Comparison of ENCODE assay signal across 15 cellular contexts in the genomic region with DNA sequence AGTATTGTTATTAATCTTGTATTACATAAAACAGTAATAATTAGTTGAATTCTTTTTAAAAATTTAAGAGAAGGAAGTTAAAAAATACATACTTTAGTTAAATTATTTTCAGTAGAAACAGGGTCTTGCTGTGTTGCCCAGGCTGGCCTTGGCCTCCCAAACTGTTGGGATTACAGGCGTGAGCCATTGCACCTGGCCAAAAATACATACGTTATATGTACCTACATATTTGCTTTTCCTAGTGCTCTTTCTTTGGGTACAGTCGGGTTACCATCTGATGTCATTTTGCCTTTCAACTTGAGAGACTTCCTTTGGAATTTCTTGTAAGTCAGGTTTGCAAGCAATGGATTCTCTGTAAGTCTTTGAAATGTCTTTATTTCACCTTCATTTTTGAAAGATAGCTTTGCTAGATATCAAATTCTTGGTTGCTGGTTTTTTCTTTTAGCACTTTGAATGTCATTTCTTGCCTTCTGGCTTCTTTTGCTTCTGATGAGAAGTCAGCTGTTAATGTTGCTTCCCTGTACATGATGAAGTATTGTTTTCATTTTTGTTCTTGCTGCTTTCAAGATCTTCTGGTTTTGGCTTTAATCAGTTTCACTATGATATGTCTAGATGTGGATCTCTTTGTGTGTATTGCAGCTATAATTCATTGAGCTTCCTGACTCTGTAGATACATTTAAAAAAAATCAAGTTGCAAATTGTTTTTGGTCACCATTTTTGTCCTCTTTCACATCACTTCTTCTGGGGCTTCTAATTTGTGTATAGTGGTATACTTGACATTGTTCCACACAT.
DNase-seq lines count a peak whose midpoint lies in the region; ATAC-seq and TF ChIP-seq lines count a peak whose summit lies in the region.
"Had no signal": no experiment of that assay in that cellular context is flagged by ENCODE, and none has a peak within 500 bp of the region (broad histone marks: within the 10 kb centered on the region; RNA-seq: fewer than 3 reads in every experiment).

No MANE protein-coding gene starts in this region.

- peak; percentile 80 for ATAC-seq in GM18867 (IDR thresholded peaks at IDR 0.05; ENCODE audit: unreplicated experiment)
- peak; percentile 54 for ATAC-seq in HG02642 (IDR thresholded peaks at IDR 0.05; ENCODE audit: poor library complexity, unreplicated experiment)
- no peak for ATAC-seq in HG03139 (IDR thresholded peaks at IDR 0.05; ENCODE audit: unreplicated experiment)

- no peaks in the 10 kb centered on the region for H3K27me3 ChIP-seq in KMS-11 (ENCODE audit: insufficient read depth, low read depth)
- no peaks in the 10 kb centered on the region for H3K27me3 ChIP-seq in hepatocyte
- no peaks in the 10 kb centered on the region for H3K27me3 ChIP-seq in left ventricle myocardium inferior (ENCODE audit: low read depth)
- H3K27me3 ChIP-seq: BLaER1 treated with 17β-estradiol and CSF1 and Interleukin-3, amounts not matched to agents 10 nM and 100 nM had no signal

- no peak overlapping the region for H2AFZ ChIP-seq in KMS-11 (ENCODE audit: low read depth)
- no peak overlapping the region for H2AFZ ChIP-seq in hepatocyte

- H3K4me1 ChIP-seq in KMS-11 (ENCODE audit: low read depth, poor library complexity, severe bottlenecking) (peaks cover 23% of the 10 kb centered on the region), hepatocyte (ENCODE audit: insufficient read depth) (no peaks in the 10 kb centered on the region), left ventricle myocardium inferior (peaks cover 10% of the 10 kb centered on the region)

- peaks cover 69% of the 10 kb centered on the region for H3K79me2 ChIP-seq in KMS-11 (ENCODE audit: insufficient read depth, low read depth)
- H3K79me2 ChIP-seq in hepatocyte, result peaks cover 73% of the 10 kb centered on the region

- no peak for TF ChIP-seq CTCF in GM12864 (IDR thresholded peaks at IDR 0.05; ENCODE audit: low read depth, low read length, missing control alignments)
- TF ChIP-seq CTCF in KMS-11 (conservative IDR thresholded peaks at IDR 0.05; ENCODE audit: low read depth, low read length), result no peak
- no peak for TF ChIP-seq CTCF in hepatocyte (IDR thresholded peaks at IDR 0.05; ENCODE audit: poor library complexity)
- TF ChIP-seq CTCF in left ventricle myocardium inferior (IDR thresholded peaks at IDR 0.05; ENCODE audit: borderline replicate concordance), result no peak

- H3K9ac ChIP-seq in KMS-11, result no peak overlapping the region
- H3K9ac ChIP-seq: BLaER1 treated with 17β-estradiol and CSF1 and Interleukin-3, amounts not matched to agents 10 nM and 100 nM had no signal

- H3K4me2 ChIP-seq in KMS-11 (peak overlapping the region; percentile 61), hepatocyte (no peak overlapping the region)
- H3K4me2 ChIP-seq: BLaER1 treated with 17β-estradiol and CSF1 and Interleukin-3, amounts not matched to agents 10 nM and 100 nM had no signal

- 87% methylated on average over 3 of the region's 3 CpGs for WGBS in hepatocyte (ENCODE audit: low lambda C conversion rate, missing lambda C conversion rate)

- H4K20me1 ChIP-seq in KMS-11 (ENCODE audit: insufficient read depth), result peaks cover 4% of the 10 kb centered on the region; the same call in 1 of the 2 replicates
- H4K20me1 ChIP-seq in hepatocyte (ENCODE audit: insufficient read depth, poor library complexity, severe bottlenecking), result no peaks in the 10 kb centered on the region

- DNase-seq in GM12864 (ENCODE audit: low read depth), result peak; percentile 40
- DNase-seq in NCI-H146 (lab: John Stamatoyannopoulos, UW), result no peak
- no peak for DNase-seq in hepatocyte (ENCODE audit: low spot score)
- no peak for DNase-seq in left ventricle myocardium inferior
- DNase-seq: effector memory CD4-positive, alpha-beta T cell; GF-D8; H9; head of caudate nucleus; KBM-7; NCI-H345 had no signal

- H3K27ac ChIP-seq in KMS-11, result peak overlapping the region; percentile 47
- H3K27ac ChIP-seq in hepatocyte, result no peak overlapping the region
- H3K27ac ChIP-seq in left ventricle myocardium inferior (replicated peaks), result no peak overlapping the region
- H3K27ac ChIP-seq: BLaER1 treated with 17β-estradiol and CSF1 and Interleukin-3, amounts not matched to agents 10 nM and 100 nM had no signal

- no peaks in the 10 kb centered on the region for H3K36me3 ChIP-seq in KMS-11 (ENCODE audit: insufficient read depth)
- H3K36me3 ChIP-seq in hepatocyte (replicated peaks; ENCODE audit: insufficient read depth, low read depth), result no peaks in the 10 kb centered on the region
- H3K36me3 ChIP-seq in left ventricle myocardium inferior, result no peaks in the 10 kb centered on the region

- no peaks in the 10 kb centered on the region for H3K9me2 ChIP-seq in hepatocyte (replicated peaks; ENCODE audit: insufficient read depth)

- no peaks in the 10 kb centered on the region for H3K9me3 ChIP-seq in hepatocyte (ENCODE audit: low read depth)
- H3K9me3 ChIP-seq in left ventricle myocardium inferior (replicated peaks), result peaks cover 5% of the 10 kb centered on the region

- intact Hi-C loops in left ventricle myocardium inferior (cut with micrococcal nuclease), result no loop called here

- H3K4me3 ChIP-seq in GM12864 (ENCODE audit: low read depth, low read length), result no peak overlapping the region
- no peak overlapping the region for H3K4me3 ChIP-seq in KMS-11 (IDR thresholded peaks at IDR 0.05; ENCODE audit: insufficient read depth, low read depth, low read length)
- H3K4me3 ChIP-seq in hepatocyte, result no peak overlapping the region
- H3K4me3 ChIP-seq in left ventricle myocardium inferior, result no peak overlapping the region
- H3K4me3 ChIP-seq: BLaER1 treated with 17β-estradiol and CSF1 and Interleukin-3, amounts not matched to agents 10 nM and 100 nM had no signal
